Comparison of ENCODE assay signal across 14 cellular contexts in genomic region chr9:134630861-134631260, GRCh38. TPM values are rescaled to one million over a fixed set of nuclear protein-coding genes. Genes with fewer than 3 reads are reported as not detected.
"Had no signal": no experiment of that assay in that cellular context is flagged by ENCODE, and none has a peak within 500 bp of the region (broad histone marks: within the 10 kb centered on the region; RNA-seq: fewer than 3 reads in every experiment).

No MANE protein-coding gene starts in this region.

- H3K4me3 Mint-ChIP-seq: immature natural killer cell, nephron progenitor cell had no signal

- H3K4me1 Mint-ChIP-seq: immature natural killer cell had no signal

- H3K9me3 Mint-ChIP-seq: immature natural killer cell, nephron progenitor cell had no signal

- H3K4me3 ChIP-seq: ascending aorta, dorsolateral prefrontal cortex, esophagus muscularis mucosa, ovary, thyroid gland had no signal

- H3K9me3 ChIP-seq: ascending aorta, esophagus muscularis mucosa, ovary, SK-N-SH, thyroid gland had no signal

- H3K36me3 Mint-ChIP-seq: immature natural killer cell had no signal

- H3K36me3 ChIP-seq: ascending aorta, esophagus muscularis mucosa, ovary, thyroid gland, WERI-Rb-1 had no signal

- H3K27me3 ChIP-seq: ascending aorta, esophagus muscularis mucosa, ovary, thyroid gland had no signal

- H3K27ac ChIP-seq: ascending aorta, dorsolateral prefrontal cortex, esophagus muscularis mucosa, ovary, thyroid gland, WERI-Rb-1 had no signal

- H3K4me1 ChIP-seq: ascending aorta, esophagus muscularis mucosa, thyroid gland had no signal

- ATAC-seq: left cardiac atrium had no signal

- H3K27ac Mint-ChIP-seq: immature natural killer cell, nephron progenitor cell had no signal

- DNase-seq: activated CD4-positive, alpha-beta T cell treated with anti-CD3 and anti-CD28 coated beads for 48 hours; activated T-cell treated with anti-CD3 and anti-CD28 coated beads for 4 hours; immature natural killer cell; mammary epithelial cell; nephron progenitor cell; SK-N-SH; T-helper 1 cell; thyroid gland had no signal

RNA-seq across cellular contexts. Expression of gene COL5A1, which starts 10.7 kb away (rescaled TPM):
- polyA plus RNA-seq: immature natural killer cell had no signal
